Comparison of ENCODE assay signal across 8 cellular contexts in genomic region chr12:4153343-4153892, GRCh38.
DNase-seq lines count a peak whose midpoint lies in the region; ATAC-seq and TF ChIP-seq lines count a peak whose summit lies in the region.

No MANE protein-coding gene starts in this region.

- peaks cover 54% of the 10 kb centered on the region for H3K4me1 ChIP-seq in MM.1S (ENCODE audit: low read length)

- peaks cover 11% of the 10 kb centered on the region for H3K36me3 Mint-ChIP-seq in activated naive CD4-positive, alpha-beta T cell treated with anti-CD3 and anti-CD28 coated beads, Interleukin-2, amount 50 U/mL, for 24 hours

- peak overlapping the region; percentile 53 for H2AFZ ChIP-seq in MM.1S (ENCODE audit: low read length)

- H3K9ac ChIP-seq in MM.1S (ENCODE audit: low read length): peak overlapping the region; percentile 7; the same call in 1 of the 2 replicates

- no peaks in the 10 kb centered on the region for H3K27me3 ChIP-seq in MM.1S (replicated peaks; ENCODE audit: insufficient read depth, low read length)

- H3K27me3 Mint-ChIP-seq in activated naive CD4-positive, alpha-beta T cell treated with anti-CD3 and anti-CD28 coated beads, Interleukin-2, amount 50 U/mL, for 24 hours: no peaks in the 10 kb centered on the region

- no peaks in the 10 kb centered on the region for H3K9me2 ChIP-seq in MM.1S (replicated peaks; ENCODE audit: insufficient read depth, low read length)

- TF ChIP-seq CTCF in GM12864 (IDR thresholded peaks at IDR 0.05; ENCODE audit: low read depth, low read length, missing control alignments) (no peak), MM.1S (IDR thresholded peaks at IDR 0.05; ENCODE audit: low read length) (no peak)

- H3K4me2 ChIP-seq in MM.1S (ENCODE audit: low read depth, low read length): peak overlapping the region; percentile 28; the same call in 1 of the 2 replicates

- H3K4me1 Mint-ChIP-seq in activated naive CD4-positive, alpha-beta T cell treated with anti-CD3 and anti-CD28 coated beads, Interleukin-2, amount 50 U/mL, for 24 hours: peaks cover 66% of the 10 kb centered on the region

- no peaks in the 10 kb centered on the region for H3K36me3 ChIP-seq in MM.1S (replicated peaks; ENCODE audit: insufficient read depth, low read length)

- H3K4me3 ChIP-seq in GM12864 (ENCODE audit: low read depth, low read length) (no peak overlapping the region), MM.1S (ENCODE audit: low read length) (no peak overlapping the region)

- peaks cover 5% of the 10 kb centered on the region for H3K9me3 Mint-ChIP-seq in activated naive CD4-positive, alpha-beta T cell treated with anti-CD3 and anti-CD28 coated beads, Interleukin-2, amount 50 U/mL, for 24 hours

- no peaks in the 10 kb centered on the region for H4K20me1 ChIP-seq in MM.1S (ENCODE audit: insufficient read depth, low read length)

- ATAC-seq in GM21529 (IDR thresholded peaks at IDR 0.05; ENCODE audit: unreplicated experiment): peak; percentile 75

- H3K9me3 ChIP-seq in MM.1S (replicated peaks; ENCODE audit: insufficient read depth, low read length): no peaks in the 10 kb centered on the region

- peaks cover 38% of the 10 kb centered on the region for H3F3A ChIP-seq in MM.1S (ENCODE audit: insufficient read depth, low read length)

- peak overlapping the region; percentile 87 for H3K27ac ChIP-seq in MM.1S (ENCODE audit: low read length)

- DNase-seq in GM12864 (ENCODE audit: low read depth) (peak; percentile 87), MM.1S (peak; percentile 45), DMS79 treated with DMSO at 0.1 percent for 48 hours (lab: John Stamatoyannopoulos, UW) (no peak), mesenteric fat pad (ENCODE audit: low spot score) (no peak), NCI-H82 (lab: John Stamatoyannopoulos, UW) (no peak)
- peak; percentile 69 to 75 for DNase-seq in stimulated activated CD8-positive, alpha-beta memory T cell treated with anti-CD3 and anti-CD28 coated beads, Interleukin-2, amount 100 ng/mL, for 48 hours (ENCODE audit: low read depth in 2 of 2)

- H3K4me3 Mint-ChIP-seq in activated naive CD4-positive, alpha-beta T cell treated with anti-CD3 and anti-CD28 coated beads, Interleukin-2, amount 50 U/mL, for 24 hours: peak overlapping the region; percentile 21

- peak overlapping the region; percentile 89 for H3K27ac Mint-ChIP-seq in activated naive CD4-positive, alpha-beta T cell treated with anti-CD3 and anti-CD28 coated beads, Interleukin-2, amount 50 U/mL, for 24 hours

- H3K79me2 ChIP-seq in MM.1S (ENCODE audit: low read length): no peaks in the 10 kb centered on the region

Comparison
In these comparisons a context has a peak if more than half of its experiments do, and no peak if none do; other contexts are left out.
1. DNase-seq: peak in GM12864 (single experiment), MM.1S (single experiment) and stimulated activated CD8-positive, alpha-beta memory T cell treated with anti-CD3 and anti-CD28 coated beads, Interleukin-2, amount 100 ng/mL, for 48 hours (2 of 2); none in DMS79 treated with DMSO at 0.1 percent for 48 hours (single experiment), mesenteric fat pad (single experiment) and NCI-H82 (single experiment).